Comparison of ENCODE assay signal across 1 cellular context in genomic region chr7:5450549-5451327, GRCh38.
TF ChIP-seq lines count a peak whose summit lies in the region.

No MANE protein-coding gene starts in this region.

TF ChIP-seq in HepG2, 621 proteins besides CTCF, POLR2A, EP300 and RAD21 (continued from another document and continues in another):
- peak; percentile 19 to 56; a peak in 1 of 4 replicates for TF ChIP-seq HMGXB4 (CRISPR knock-in tag; IDR thresholded peaks at IDR 0.05; ENCODE audit: borderline replicate concordance in 1 of 2, low read depth in 1 of 2)
- TF ChIP-seq, protein P1, sequence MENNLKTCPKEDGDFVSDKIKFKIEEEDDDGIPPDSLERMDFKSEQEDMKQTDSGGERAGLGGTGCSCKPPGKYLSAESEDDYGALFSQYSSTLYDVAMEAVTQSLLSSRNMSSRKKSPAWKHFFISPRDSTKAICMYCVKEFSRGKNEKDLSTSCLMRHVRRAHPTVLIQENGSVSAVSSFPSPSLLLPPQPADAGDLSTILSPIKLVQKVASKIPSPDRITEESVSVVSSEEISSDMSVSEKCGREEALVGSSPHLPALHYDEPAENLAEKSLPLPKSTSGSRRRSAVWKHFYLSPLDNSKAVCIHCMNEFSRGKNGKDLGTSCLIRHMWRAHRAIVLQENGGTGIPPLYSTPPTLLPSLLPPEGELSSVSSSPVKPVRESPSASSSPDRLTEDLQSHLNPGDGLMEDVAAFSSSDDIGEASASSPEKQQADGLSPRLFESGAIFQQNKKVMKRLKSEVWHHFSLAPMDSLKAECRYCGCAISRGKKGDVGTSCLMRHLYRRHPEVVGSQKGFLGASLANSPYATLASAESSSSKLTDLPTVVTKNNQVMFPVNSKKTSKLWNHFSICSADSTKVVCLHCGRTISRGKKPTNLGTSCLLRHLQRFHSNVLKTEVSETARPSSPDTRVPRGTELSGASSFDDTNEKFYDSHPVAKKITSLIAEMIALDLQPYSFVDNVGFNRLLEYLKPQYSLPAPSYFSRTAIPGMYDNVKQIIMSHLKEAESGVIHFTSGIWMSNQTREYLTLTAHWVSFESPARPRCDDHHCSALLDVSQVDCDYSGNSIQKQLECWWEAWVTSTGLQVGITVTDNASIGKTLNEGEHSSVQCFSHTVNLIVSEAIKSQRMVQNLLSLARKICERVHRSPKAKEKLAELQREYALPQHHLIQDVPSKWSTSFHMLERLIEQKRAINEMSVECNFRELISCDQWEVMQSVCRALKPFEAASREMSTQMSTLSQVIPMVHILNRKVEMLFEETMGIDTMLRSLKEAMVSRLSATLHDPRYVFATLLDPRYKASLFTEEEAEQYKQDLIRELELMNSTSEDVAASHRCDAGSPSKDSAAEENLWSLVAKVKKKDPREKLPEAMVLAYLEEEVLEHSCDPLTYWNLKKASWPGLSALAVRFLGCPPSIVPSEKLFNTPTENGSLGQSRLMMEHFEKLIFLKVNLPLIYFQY (CRISPR knock-in tag; IDR thresholded peaks at IDR 0.05; ENCODE audit: borderline replicate concordance), result 0 out of 2 replicates have a peak, but pooled peaks have one; percentile 24
- TF ChIP-seq HOXA5 (CRISPR knock-in tag; IDR thresholded peaks at IDR 0.05), result peak; percentile 35; the same call in 1 of the 2 replicates
- TF ChIP-seq KDM3A (CRISPR knock-in tag; IDR thresholded peaks at IDR 0.05; ENCODE audit: low read depth), result peak; percentile 33; the same call in 1 of the 2 replicates
- 0 out of 2 replicates have a peak, but pooled peaks have one; percentile 26 for TF ChIP-seq SAFB2 (CRISPR knock-in tag; IDR thresholded peaks at IDR 0.05; ENCODE audit: borderline replicate concordance, low read depth)
- TF ChIP-seq KDM5B (CRISPR knock-in tag; IDR thresholded peaks at IDR 0.05; ENCODE audit: borderline replicate concordance), result peak; percentile 18; the same call in 1 of the 2 replicates
- TF ChIP-seq HNF1B (CRISPR knock-in tag; IDR thresholded peaks at IDR 0.05), result peak; percentile 65
- TF ChIP-seq BORCS8-MEF2B (CRISPR knock-in tag; IDR thresholded peaks at IDR 0.05), result peak; percentile 56; the same call in 1 of the 2 replicates
- 0 out of 2 replicates have a peak, but pooled peaks have one; percentile 31 for TF ChIP-seq NRL (CRISPR knock-in tag; IDR thresholded peaks at IDR 0.05; ENCODE audit: borderline replicate concordance)
- TF ChIP-seq CBFB (CRISPR knock-in tag; IDR thresholded peaks at IDR 0.05), result no peak
- 0 out of 2 replicates have a peak, but pooled peaks have one; percentile 32 for TF ChIP-seq RXRA (CRISPR knock-in tag; IDR thresholded peaks at IDR 0.05)
- TF ChIP-seq, protein P2, sequence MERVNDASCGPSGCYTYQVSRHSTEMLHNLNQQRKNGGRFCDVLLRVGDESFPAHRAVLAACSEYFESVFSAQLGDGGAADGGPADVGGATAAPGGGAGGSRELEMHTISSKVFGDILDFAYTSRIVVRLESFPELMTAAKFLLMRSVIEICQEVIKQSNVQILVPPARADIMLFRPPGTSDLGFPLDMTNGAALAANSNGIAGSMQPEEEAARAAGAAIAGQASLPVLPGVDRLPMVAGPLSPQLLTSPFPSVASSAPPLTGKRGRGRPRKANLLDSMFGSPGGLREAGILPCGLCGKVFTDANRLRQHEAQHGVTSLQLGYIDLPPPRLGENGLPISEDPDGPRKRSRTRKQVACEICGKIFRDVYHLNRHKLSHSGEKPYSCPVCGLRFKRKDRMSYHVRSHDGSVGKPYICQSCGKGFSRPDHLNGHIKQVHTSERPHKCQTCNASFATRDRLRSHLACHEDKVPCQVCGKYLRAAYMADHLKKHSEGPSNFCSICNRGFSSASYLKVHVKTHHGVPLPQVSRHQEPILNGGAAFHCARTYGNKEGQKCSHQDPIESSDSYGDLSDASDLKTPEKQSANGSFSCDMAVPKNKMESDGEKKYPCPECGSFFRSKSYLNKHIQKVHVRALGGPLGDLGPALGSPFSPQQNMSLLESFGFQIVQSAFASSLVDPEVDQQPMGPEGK (CRISPR knock-in tag; IDR thresholded peaks at IDR 0.05), result peak; percentile 98
- no peak for TF ChIP-seq NONO (IDR thresholded peaks at IDR 0.05)
- TF ChIP-seq NONO (CRISPR knock-in tag; conservative IDR thresholded peaks at IDR 0.05), result 0 out of 2 replicates have a peak, but pooled peaks have one; percentile 19
- TF ChIP-seq HNRNPL (IDR thresholded peaks at IDR 0.05; ENCODE audit: low read depth, low read length), result 0 out of 2 replicates have a peak, but pooled peaks have one; percentile 45
- no peak for TF ChIP-seq HNF4G (IDR thresholded peaks at IDR 0.05; ENCODE audit: borderline replicate concordance, low read depth, low read length)
- TF ChIP-seq HNF4G (CRISPR knock-in tag; IDR thresholded peaks at IDR 0.05; ENCODE audit: borderline replicate concordance, low read depth), result no peak
- TF ChIP-seq ZNF501 (CRISPR knock-in tag; IDR thresholded peaks at IDR 0.05), result peak; percentile 73
- TF ChIP-seq RFX3 (CRISPR knock-in tag; IDR thresholded peaks at IDR 0.05), result peak; percentile 87
- no peak for TF ChIP-seq SKI (IDR thresholded peaks at IDR 0.05; ENCODE audit: partially characterized antibody)
- 0 out of 2 replicates have a peak, but pooled peaks have one; percentile 1 for TF ChIP-seq PCBP1 (IDR thresholded peaks at IDR 0.05; ENCODE audit: borderline replicate concordance, low read depth, low read length)
- peak; percentile 89 for TF ChIP-seq ZBTB7B (CRISPR knock-in tag; IDR thresholded peaks at IDR 0.05)
- TF ChIP-seq STAG1 (CRISPR knock-in tag; IDR thresholded peaks at IDR 0.05), result peak; percentile 94
- no peak for TF ChIP-seq ZNF577 (CRISPR knock-in tag; IDR thresholded peaks at IDR 0.05; ENCODE audit: borderline replicate concordance, low read depth)
- peak; percentile 58 for TF ChIP-seq KDM2A (CRISPR knock-in tag; IDR thresholded peaks at IDR 0.05; ENCODE audit: borderline replicate concordance, low read depth)
- 0 out of 2 replicates have a peak, but pooled peaks have one; percentile 71 for TF ChIP-seq EEA1 (CRISPR knock-in tag; IDR thresholded peaks at IDR 0.05; ENCODE audit: borderline replicate concordance)
- no peak for TF ChIP-seq PHF5A (CRISPR knock-in tag; IDR thresholded peaks at IDR 0.05; ENCODE audit: low read depth, unreplicated experiment)
- TF ChIP-seq SAP130 (CRISPR knock-in tag; IDR thresholded peaks at IDR 0.05; ENCODE audit: low read depth), result 0 out of 2 replicates have a peak, but pooled peaks have one; percentile 13
- TF ChIP-seq ZFX (CRISPR knock-in tag; IDR thresholded peaks at IDR 0.05; ENCODE audit: low read depth), result peak; percentile 27; the same call in 1 of the 2 replicates
- TF ChIP-seq ZNF687 (CRISPR knock-in tag; IDR thresholded peaks at IDR 0.05), result peak; percentile 49
- TF ChIP-seq AGO1 (IDR thresholded peaks at IDR 0.05; ENCODE audit: low read depth, low read length, poor library complexity, severe bottlenecking), result peak; percentile 79
- no peak for TF ChIP-seq ZNF619 (CRISPR knock-in tag; IDR thresholded peaks at IDR 0.05)
- TF ChIP-seq ZNF343 (CRISPR knock-in tag; IDR thresholded peaks at IDR 0.05), result no peak
- no peak for TF ChIP-seq ZNF383 (CRISPR knock-in tag; IDR thresholded peaks at IDR 0.05; ENCODE audit: borderline replicate concordance)
- no peak for TF ChIP-seq TSC22D2 (CRISPR knock-in tag; IDR thresholded peaks at IDR 0.05; ENCODE audit: borderline replicate concordance)
- TF ChIP-seq U2AF1 (optimal IDR thresholded peaks at IDR 0.05; ENCODE audit: low read depth, low read length), result no peak
- TF ChIP-seq MXI1 (IDR thresholded peaks at IDR 0.05; ENCODE audit: borderline replicate concordance, low read depth, low read length), result peak; percentile 57; the same call in 1 of the 3 replicates
- TF ChIP-seq HNRNPUL1 (IDR thresholded peaks at IDR 0.05; ENCODE audit: low read depth, low read length), result no peak
- no peak for TF ChIP-seq GATAD2A (CRISPR knock-in tag; IDR thresholded peaks at IDR 0.05)
- TF ChIP-seq MAZ (IDR thresholded peaks at IDR 0.05; ENCODE audit: borderline replicate concordance, low read depth, low read length), result no peak
- peak; percentile 25; the same call in 1 of the 2 replicates for TF ChIP-seq MAZ (CRISPR knock-in tag; IDR thresholded peaks at IDR 0.05; ENCODE audit: low read depth)
- TF ChIP-seq PBX2 (CRISPR knock-in tag; IDR thresholded peaks at IDR 0.05), result no peak
- TF ChIP-seq, protein P3, sequence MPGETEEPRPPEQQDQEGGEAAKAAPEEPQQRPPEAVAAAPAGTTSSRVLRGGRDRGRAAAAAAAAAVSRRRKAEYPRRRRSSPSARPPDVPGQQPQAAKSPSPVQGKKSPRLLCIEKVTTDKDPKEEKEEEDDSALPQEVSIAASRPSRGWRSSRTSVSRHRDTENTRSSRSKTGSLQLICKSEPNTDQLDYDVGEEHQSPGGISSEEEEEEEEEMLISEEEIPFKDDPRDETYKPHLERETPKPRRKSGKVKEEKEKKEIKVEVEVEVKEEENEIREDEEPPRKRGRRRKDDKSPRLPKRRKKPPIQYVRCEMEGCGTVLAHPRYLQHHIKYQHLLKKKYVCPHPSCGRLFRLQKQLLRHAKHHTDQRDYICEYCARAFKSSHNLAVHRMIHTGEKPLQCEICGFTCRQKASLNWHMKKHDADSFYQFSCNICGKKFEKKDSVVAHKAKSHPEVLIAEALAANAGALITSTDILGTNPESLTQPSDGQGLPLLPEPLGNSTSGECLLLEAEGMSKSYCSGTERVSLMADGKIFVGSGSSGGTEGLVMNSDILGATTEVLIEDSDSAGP (CRISPR knock-in tag; IDR thresholded peaks at IDR 0.05; ENCODE audit: borderline replicate concordance), result peak; percentile 50; the same call in 1 of the 2 replicates
- TF ChIP-seq, protein P4, sequence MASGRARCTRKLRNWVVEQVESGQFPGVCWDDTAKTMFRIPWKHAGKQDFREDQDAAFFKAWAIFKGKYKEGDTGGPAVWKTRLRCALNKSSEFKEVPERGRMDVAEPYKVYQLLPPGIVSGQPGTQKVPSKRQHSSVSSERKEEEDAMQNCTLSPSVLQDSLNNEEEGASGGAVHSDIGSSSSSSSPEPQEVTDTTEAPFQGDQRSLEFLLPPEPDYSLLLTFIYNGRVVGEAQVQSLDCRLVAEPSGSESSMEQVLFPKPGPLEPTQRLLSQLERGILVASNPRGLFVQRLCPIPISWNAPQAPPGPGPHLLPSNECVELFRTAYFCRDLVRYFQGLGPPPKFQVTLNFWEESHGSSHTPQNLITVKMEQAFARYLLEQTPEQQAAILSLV (CRISPR knock-in tag; IDR thresholded peaks at IDR 0.05; ENCODE audit: borderline replicate concordance), result 0 out of 2 replicates have a peak, but pooled peaks have one; percentile 31
- 0 out of 2 replicates have a peak, but pooled peaks have one; percentile 37 for TF ChIP-seq ERF (CRISPR knock-in tag; IDR thresholded peaks at IDR 0.05)
- 0 out of 2 replicates have a peak, but pooled peaks have one; percentile 11 for TF ChIP-seq SRF (IDR thresholded peaks at IDR 0.05; ENCODE audit: low read depth, low read length)
- TF ChIP-seq SP2 (CRISPR knock-in tag; IDR thresholded peaks at IDR 0.05), result peak; percentile 48; the same call in 1 of the 2 replicates
